In the genomic region with DNA sequence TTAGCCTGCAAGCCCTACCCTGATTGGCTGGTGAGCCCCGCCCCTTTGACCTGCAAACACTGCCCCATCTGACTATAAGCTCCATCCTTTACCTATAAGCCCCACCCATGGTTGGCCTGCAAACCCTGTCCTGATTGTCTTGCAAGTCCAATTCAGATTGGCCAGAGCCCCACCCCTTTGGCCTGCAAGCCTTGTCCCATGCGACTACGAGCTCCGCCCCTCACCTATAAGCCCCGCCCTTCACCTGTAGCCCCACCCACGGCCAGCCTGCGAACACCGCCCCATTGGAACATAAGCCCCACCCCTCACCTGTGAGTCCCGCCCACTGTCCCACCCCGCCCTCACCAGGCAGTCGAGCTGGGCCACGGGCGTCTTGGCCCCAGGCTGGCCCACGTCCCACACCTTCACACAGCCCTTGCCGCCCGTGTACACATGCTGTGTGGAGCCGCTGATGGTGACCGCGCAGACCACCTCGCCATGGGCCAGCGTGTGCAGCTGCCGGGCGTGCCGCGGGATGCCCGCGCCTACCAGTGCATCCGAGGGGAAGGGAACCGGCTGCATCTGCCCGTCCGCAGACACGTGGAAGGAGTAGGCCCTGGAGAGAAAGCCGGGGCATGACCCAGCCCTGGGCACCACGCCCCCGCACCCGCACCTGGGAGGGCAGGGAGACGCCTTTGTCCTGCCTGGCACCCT, we compare ENCODE assay signal across 1 cellular context.
TF ChIP-seq lines count a peak whose summit lies in the region.

No MANE protein-coding gene starts in this region.

TF ChIP-seq in K562, 482 proteins besides CTCF, POLR2A, EP300 and RAD21 (continued from another document):
- TF ChIP-seq ZFP1 (CRISPR knock-in tag; IDR thresholded peaks at IDR 0.05), result no peak
- TF ChIP-seq HNRNPL (IDR thresholded peaks at IDR 0.05; ENCODE audit: low read depth, low read length), result peak; percentile 69; the same call in 1 of the 2 replicates
- TF ChIP-seq, protein P1, sequence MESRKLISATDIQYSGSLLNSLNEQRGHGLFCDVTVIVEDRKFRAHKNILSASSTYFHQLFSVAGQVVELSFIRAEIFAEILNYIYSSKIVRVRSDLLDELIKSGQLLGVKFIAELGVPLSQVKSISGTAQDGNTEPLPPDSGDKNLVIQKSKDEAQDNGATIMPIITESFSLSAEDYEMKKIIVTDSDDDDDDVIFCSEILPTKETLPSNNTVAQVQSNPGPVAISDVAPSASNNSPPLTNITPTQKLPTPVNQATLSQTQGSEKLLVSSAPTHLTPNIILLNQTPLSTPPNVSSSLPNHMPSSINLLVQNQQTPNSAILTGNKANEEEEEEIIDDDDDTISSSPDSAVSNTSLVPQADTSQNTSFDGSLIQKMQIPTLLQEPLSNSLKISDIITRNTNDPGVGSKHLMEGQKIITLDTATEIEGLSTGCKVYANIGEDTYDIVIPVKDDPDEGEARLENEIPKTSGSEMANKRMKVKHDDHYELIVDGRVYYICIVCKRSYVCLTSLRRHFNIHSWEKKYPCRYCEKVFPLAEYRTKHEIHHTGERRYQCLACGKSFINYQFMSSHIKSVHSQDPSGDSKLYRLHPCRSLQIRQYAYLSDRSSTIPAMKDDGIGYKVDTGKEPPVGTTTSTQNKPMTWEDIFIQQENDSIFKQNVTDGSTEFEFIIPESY (CRISPR knock-in tag; IDR thresholded peaks at IDR 0.05), result 0 out of 2 replicates have a peak, but pooled peaks have one; percentile 28
- TF ChIP-seq JUNB (CRISPR knock-in tag; conservative IDR thresholded peaks at IDR 0.05), result no peak
- peak; percentile 58; the same call in 1 of the 2 replicates for TF ChIP-seq SP1 (CRISPR knock-in tag; IDR thresholded peaks at IDR 0.05)
- TF ChIP-seq RBFOX2 (IDR thresholded peaks at IDR 0.05; ENCODE audit: low read depth, low read length), result 0 out of 2 replicates have a peak, but pooled peaks have one; percentile 26
- no peak for TF ChIP-seq HEY1 (CRISPR knock-in tag; IDR thresholded peaks at IDR 0.05; ENCODE audit: borderline replicate concordance)
- TF ChIP-seq, protein P2, sequence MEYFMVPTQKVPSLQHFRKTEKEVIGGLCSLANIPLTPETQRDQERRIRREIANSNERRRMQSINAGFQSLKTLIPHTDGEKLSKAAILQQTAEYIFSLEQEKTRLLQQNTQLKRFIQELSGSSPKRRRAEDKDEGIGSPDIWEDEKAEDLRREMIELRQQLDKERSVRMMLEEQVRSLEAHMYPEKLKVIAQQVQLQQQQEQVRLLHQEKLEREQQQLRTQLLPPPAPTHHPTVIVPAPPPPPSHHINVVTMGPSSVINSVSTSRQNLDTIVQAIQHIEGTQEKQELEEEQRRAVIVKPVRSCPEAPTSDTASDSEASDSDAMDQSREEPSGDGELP (CRISPR knock-in tag; IDR thresholded peaks at IDR 0.05; ENCODE audit: borderline replicate concordance), result peak; percentile 21; the same call in 1 of the 2 replicates
- TF ChIP-seq, protein P3, sequence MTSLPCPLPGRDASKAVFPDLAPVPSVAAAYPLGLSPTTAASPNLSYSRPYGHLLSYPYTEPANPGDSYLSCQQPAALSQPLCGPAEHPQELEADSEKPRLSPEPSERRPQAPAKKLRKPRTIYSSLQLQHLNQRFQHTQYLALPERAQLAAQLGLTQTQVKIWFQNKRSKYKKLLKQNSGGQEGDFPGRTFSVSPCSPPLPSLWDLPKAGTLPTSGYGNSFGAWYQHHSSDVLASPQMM (CRISPR knock-in tag; IDR thresholded peaks at IDR 0.05), result no peak
- TF ChIP-seq ZFPM2 (CRISPR knock-in tag; IDR thresholded peaks at IDR 0.05), result no peak
- TF ChIP-seq DIDO1 (tag; IDR thresholded peaks at IDR 0.05; ENCODE audit: low read depth), result no peak
